Comparison of ENCODE assay signal across 9 cellular contexts in the genomic region with DNA sequence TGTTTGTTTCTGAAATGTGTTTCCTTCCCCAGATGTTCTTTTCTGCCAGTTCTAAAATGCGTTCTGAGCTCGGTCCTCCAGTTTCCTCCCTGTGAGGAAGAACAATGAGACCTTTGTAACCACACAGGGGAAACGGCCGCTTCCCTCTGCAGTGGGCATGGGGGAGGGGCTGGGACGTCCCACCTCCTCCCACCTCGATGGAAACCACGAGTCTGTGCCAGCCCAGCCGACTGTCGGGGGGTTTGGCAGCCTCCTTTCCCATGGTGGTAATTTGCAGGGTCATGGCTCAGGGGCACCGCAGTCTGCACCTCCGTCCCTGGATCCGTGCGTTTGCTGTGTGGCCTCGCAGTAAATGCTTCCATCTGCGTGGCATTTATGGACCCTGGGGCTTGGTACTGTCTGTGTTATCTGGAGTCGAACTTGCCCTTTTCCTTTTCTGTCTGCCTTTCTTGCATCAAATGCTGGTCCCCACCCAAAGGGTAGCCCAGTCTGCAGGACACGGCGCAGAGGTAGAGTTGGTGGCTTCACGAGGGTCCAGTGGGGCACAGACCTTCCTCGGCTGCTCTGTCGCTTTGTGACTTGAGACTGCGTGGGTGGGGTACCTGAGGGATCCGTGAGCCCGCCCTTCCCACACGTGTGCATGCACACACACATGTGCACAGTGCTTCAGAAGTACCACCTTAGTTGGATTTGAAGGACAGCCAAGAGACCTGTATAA. TPM values are rescaled to one million over a fixed set of nuclear protein-coding genes. Genes with fewer than 3 reads are reported as not detected.
DNase-seq lines count a peak whose midpoint lies in the region; ATAC-seq, FAIRE-seq and TF ChIP-seq lines count a peak whose summit lies in the region.
"Had no signal": no experiment of that assay in that cellular context is flagged by ENCODE, and none has a peak within 500 bp of the region (broad histone marks: within the 10 kb centered on the region; RNA-seq: fewer than 3 reads in every experiment).

No MANE protein-coding gene starts in this region.

- H3K9me3 Mint-ChIP-seq in activated naive CD4-positive, alpha-beta T cell treated with anti-CD3 and anti-CD28 coated beads, Interleukin-2, amount 50 U/mL, for 72 hours, result no peaks in the 10 kb centered on the region
- no peaks in the 10 kb centered on the region for H3K9me3 Mint-ChIP-seq in astrocyte (ENCODE audit: unreplicated experiment)

- H3K27me3 ChIP-seq in astrocyte (ENCODE audit: insufficient read depth, low read length), result no peaks in the 10 kb centered on the region
- no peaks in the 10 kb centered on the region for H3K27me3 ChIP-seq in upper lobe of right lung

- no peak overlapping the region for H3K9ac ChIP-seq in astrocyte (ENCODE audit: low read length)
- H3K9ac ChIP-seq: KMS-11 had no signal

- no peak for ATAC-seq in activated naive CD4-positive, alpha-beta T cell treated with anti-CD3 and anti-CD28 coated beads, Interleukin-2, amount 50 U/mL, for 72 hours
- peak; percentile 17 for ATAC-seq in upper lobe of right lung
- ATAC-seq in GM21576 (IDR thresholded peaks at IDR 0.05; ENCODE audit: unreplicated experiment), result no peak

- peak overlapping the region; percentile 59 for H3K4me2 ChIP-seq in astrocyte (ENCODE audit: low read length)
- H3K4me2 ChIP-seq: KMS-11 had no signal

- H3K4me1 ChIP-seq in astrocyte (ENCODE audit: insufficient read depth, low read length) (peaks cover 13% of the 10 kb centered on the region), upper lobe of right lung (peaks cover 82% of the 10 kb centered on the region)

- no peak overlapping the region for H3K4me3 Mint-ChIP-seq in astrocyte (ENCODE audit: unreplicated experiment)

- FAIRE-seq in astrocyte (lab: Jason Lieb, UNC), result no peak

- H3K4me1 Mint-ChIP-seq in astrocyte (ENCODE audit: low read depth, unreplicated experiment), result peaks cover 25% of the 10 kb centered on the region

- peaks cover 92% of the 10 kb centered on the region for H4K20me1 ChIP-seq in astrocyte (ENCODE audit: insufficient read depth, low read length)

- peaks cover 82% of the 10 kb centered on the region for H3K79me2 ChIP-seq in astrocyte (ENCODE audit: insufficient read depth, low read length)

- no peak overlapping the region for H3K27ac Mint-ChIP-seq in activated naive CD4-positive, alpha-beta T cell treated with anti-CD3 and anti-CD28 coated beads, Interleukin-2, amount 50 U/mL, for 72 hours
- H3K27ac Mint-ChIP-seq in astrocyte (ENCODE audit: unreplicated experiment), result no peak overlapping the region

- no peaks in the 10 kb centered on the region for H3K36me3 Mint-ChIP-seq in activated naive CD4-positive, alpha-beta T cell treated with anti-CD3 and anti-CD28 coated beads, Interleukin-2, amount 50 U/mL, for 72 hours
- H3K36me3 Mint-ChIP-seq in astrocyte (ENCODE audit: low read depth, unreplicated experiment), result peaks cover 4% of the 10 kb centered on the region

- no peaks in the 10 kb centered on the region for H3K36me3 ChIP-seq in astrocyte (ENCODE audit: insufficient read depth, low read length)
- H3K36me3 ChIP-seq in upper lobe of right lung, result no peaks in the 10 kb centered on the region

- DNase-seq in activated naive CD4-positive, alpha-beta T cell treated with Interleukin-2 at 50 U/mL for 16 hours, result peak; percentile 9
- no peak for DNase-seq in activated naive CD4-positive, alpha-beta T cell treated with anti-CD3 and anti-CD28 coated beads, Interleukin-2, amount 50 U/mL, for 72 hours (ENCODE audit: low spot score in 2 of 2)
- DNase-seq in astrocyte (ENCODE audit: low read depth), result no peak
- peak; percentile 67 to 96 for DNase-seq in lung microvascular endothelial cell (ENCODE audit: low read depth in 2 of 2)
- no peak for DNase-seq in upper lobe of right lung
- DNase-seq in OCI-M1 (lab: John Stamatoyannopoulos, UW), result no peak
- no peak for DNase-seq in COLO668 (lab: John Stamatoyannopoulos, UW; ENCODE audit: unreplicated experiment)

- no peak for TF ChIP-seq CTCF in astrocyte (IDR thresholded peaks at IDR 0.05; ENCODE audit: insufficient read depth, low read depth, low read length)
- no peak for TF ChIP-seq CTCF in upper lobe of right lung (IDR thresholded peaks at IDR 0.05)

- H3K27ac ChIP-seq in astrocyte (ENCODE audit: low read depth, low read length) (no peak overlapping the region), upper lobe of right lung (no peak overlapping the region)
- H3K27ac ChIP-seq: KMS-11 had no signal

- H2AFZ ChIP-seq in astrocyte (ENCODE audit: low read depth, low read length), result no peak overlapping the region

- H3K9me3 ChIP-seq in astrocyte (ENCODE audit: insufficient read depth, low read depth, low read length), result no peaks in the 10 kb centered on the region
- no peaks in the 10 kb centered on the region for H3K9me3 ChIP-seq in upper lobe of right lung

- intact Hi-C loops in upper lobe of right lung (cut with DNase I), result no loop called here

- H3K4me3 ChIP-seq in astrocyte (ENCODE audit: insufficient read depth, low read depth, low read length), result no peak overlapping the region
- no peak overlapping the region for H3K4me3 ChIP-seq in upper lobe of right lung

- H3K27me3 Mint-ChIP-seq in astrocyte (ENCODE audit: low read depth, unreplicated experiment), result no peaks in the 10 kb centered on the region

RNA-seq across cellular contexts. Expression of gene LRP5, which starts 16.1 kb away (rescaled TPM):
- 10 to 100 TPM in 1 of 2 donors, 1 to 10 TPM in 1; 8.7 to 14.1 TPM for total RNA-seq in activated naive CD4-positive, alpha-beta T cell treated with anti-CD3 and anti-CD28 coated beads, Interleukin-2, amount 50 U/mL, for 72 hours
- total RNA-seq in astrocyte (19.6 and 20.2 TPM in 2 replicates), lung microvascular endothelial cell (57.3 and 101 TPM in 2 replicates), upper lobe of right lung (101 TPM)

RNA-seq across cellular contexts. Expression of gene C11orf24, which starts 56.8 kb away (rescaled TPM):
- total RNA-seq in activated naive CD4-positive, alpha-beta T cell treated with anti-CD3 and anti-CD28 coated beads, Interleukin-2, amount 50 U/mL, for 72 hours, result 10 to 100 TPM; 31.7 to 36.5 TPM
- 79.8 and 83.5 TPM in 2 replicates for total RNA-seq in astrocyte
- 5.0 and 5.4 TPM in 2 replicates for total RNA-seq in lung microvascular endothelial cell
- 26.7 TPM for total RNA-seq in upper lobe of right lung

Comparison
In these comparisons a context has a peak if more than half of its experiments do, and no peak if none do; other contexts are left out.
1. DNase-seq: peak in activated naive CD4-positive, alpha-beta T cell treated with Interleukin-2 at 50 U/mL for 16 hours (single experiment) and lung microvascular endothelial cell (2 of 2); none in activated naive CD4-positive, alpha-beta T cell treated with anti-CD3 and anti-CD28 coated beads, Interleukin-2, amount 50 U/mL, for 72 hours (0 of 2), astrocyte (single experiment), upper lobe of right lung (single experiment), OCI-M1 (single experiment) and COLO668 (single experiment).